22 cellular contexts compared by ENCODE assay signal in genomic region chrX:29962061-29962460, GRCh38.
DNase-seq lines count a peak whose midpoint lies in the region; TF ChIP-seq lines count a peak whose summit lies in the region.
"Had no signal": no experiment of that assay in that cellular context is flagged by ENCODE, and none has a peak within 500 bp of the region (broad histone marks: within the 10 kb centered on the region; RNA-seq: fewer than 3 reads in every experiment).

No MANE protein-coding gene starts in this region.

- H3T11ph ChIP-seq in H9 (ENCODE audit: low read length) = no peak overlapping the region

- H2AK5ac ChIP-seq in H9 (ENCODE audit: insufficient read length, low read length) = no peak overlapping the region

- no peak overlapping the region for H4K8ac ChIP-seq in H9 (replicated peaks; ENCODE audit: insufficient read length, low read depth, low read length)

- H3K18ac ChIP-seq in H9 (ENCODE audit: insufficient read length, low read depth, low read length) = no peak overlapping the region

- H3K4me1 Mint-ChIP-seq in H9 (peaks cover 49 to 51% of the 10 kb centered on the region in 2 experiments), nephron (peaks cover 9% of the 10 kb centered on the region), glutamatergic neuron (ENCODE audit: low read depth, unreplicated experiment) (no peaks in the 10 kb centered on the region)
- H3K4me1 Mint-ChIP-seq: B cell; CD4-positive, alpha-beta memory T cell; CD4-positive, CD25-positive, alpha-beta regulatory T cell; CD8-positive, alpha-beta memory T cell had no signal

- no peak overlapping the region for H4K5ac ChIP-seq in H9 (ENCODE audit: insufficient read length, low read depth, low read length)

- no peak overlapping the region for H2BK12ac ChIP-seq in H9 (ENCODE audit: insufficient read length, low read depth, low read length)

- H3K4me3 Mint-ChIP-seq in H9 = no peak overlapping the region
- no peak overlapping the region for H3K4me3 Mint-ChIP-seq in nephron
- no peak overlapping the region for H3K4me3 Mint-ChIP-seq in glutamatergic neuron (ENCODE audit: unreplicated experiment)
- H3K4me3 Mint-ChIP-seq: B cell; CD4-positive, alpha-beta memory T cell; CD4-positive, CD25-positive, alpha-beta regulatory T cell; CD8-positive, alpha-beta memory T cell had no signal

- no peaks in the 10 kb centered on the region for H3K79me1 ChIP-seq in H9 (ENCODE audit: insufficient read depth, low read depth, low read length, poor library complexity, severe bottlenecking)

- no peak overlapping the region for H3K23ac ChIP-seq in H9 (ENCODE audit: insufficient read length, low read depth, low read length)

- H3K27me3 ChIP-seq in H9 (ENCODE audit: insufficient read depth, low read length) = no peaks in the 10 kb centered on the region
- H3K27me3 ChIP-seq: BLaER1 treated with 17β-estradiol and CSF1 and Interleukin-3, amounts not matched to agents 10 nM and 100 nM had no signal

- H3K14ac ChIP-seq in H9 (ENCODE audit: insufficient read depth, low read length) = no peak overlapping the region

- H3K36me3 Mint-ChIP-seq in H9 (ENCODE audit: insufficient read depth in 1 of 3, low read depth in 3 of 3) (peaks cover 0 to 4% (median 0%) of the 10 kb centered on the region in 3 experiments; a peak in 2 of 7 replicates), nephron (ENCODE audit: low read depth) (no peaks in the 10 kb centered on the region), glutamatergic neuron (ENCODE audit: unreplicated experiment) (no peaks in the 10 kb centered on the region)
- H3K36me3 Mint-ChIP-seq: CD4-positive, alpha-beta memory T cell; CD4-positive, CD25-positive, alpha-beta regulatory T cell; CD8-positive, alpha-beta memory T cell had no signal

- no peak overlapping the region for H2BK120ac ChIP-seq in H9 (ENCODE audit: low read depth, low read length, poor library complexity, severe bottlenecking)

- H3K56ac ChIP-seq in H9 (ENCODE audit: insufficient read length, low read depth, low read length) = no peak overlapping the region

- no peak overlapping the region for H3K4me2 ChIP-seq in H9 (ENCODE audit: insufficient read depth, insufficient read length, low read length)
- H3K4me2 ChIP-seq: A549; BLaER1 treated with 17β-estradiol and CSF1 and Interleukin-3, amounts not matched to agents 10 nM and 100 nM had no signal

- no peaks in the 10 kb centered on the region; the same call in 1 of the 2 replicates for H3K4me1 ChIP-seq in H9 (ENCODE audit: insufficient read depth, low read length)
- H3K4me1 ChIP-seq: A549 had no signal

- H3K79me2 ChIP-seq in H9 (ENCODE audit: insufficient read depth, low read length) = no peaks in the 10 kb centered on the region

- H2BK15ac ChIP-seq in H9 (ENCODE audit: low read depth, low read length) = no peak overlapping the region

- no peak overlapping the region for H2BK20ac ChIP-seq in H9 (ENCODE audit: low read depth, low read length, poor library complexity, severe bottlenecking)

- H3K27me3 Mint-ChIP-seq in H9 (ENCODE audit: low read depth) (no peaks in the 10 kb centered on the region), nephron (ENCODE audit: low read depth) (no peaks in the 10 kb centered on the region), glutamatergic neuron (ENCODE audit: unreplicated experiment) (no peaks in the 10 kb centered on the region)
- H3K27me3 Mint-ChIP-seq: B cell; CD4-positive, alpha-beta memory T cell; CD4-positive, CD25-positive, alpha-beta regulatory T cell had no signal

- H2BK5ac ChIP-seq in H9 (ENCODE audit: insufficient read length, low read length) = no peak overlapping the region

- H4K91ac ChIP-seq in H9 (ENCODE audit: insufficient read length, low read depth, low read length) = no peak overlapping the region

- no peak overlapping the region for H2AFZ ChIP-seq in H9 (ENCODE audit: low read length)

- H3K23me2 ChIP-seq in H9 (ENCODE audit: insufficient read length, low read depth, low read length, poor library complexity, severe bottlenecking) = no peaks in the 10 kb centered on the region

- H3K4ac ChIP-seq in H9 (ENCODE audit: low read depth, low read length) = no peak overlapping the region

- no peaks in the 10 kb centered on the region for H4K20me1 ChIP-seq in H9 (ENCODE audit: control insufficient read depth, insufficient read depth, insufficient read length)
- H4K20me1 ChIP-seq: BLaER1 treated with 17β-estradiol and CSF1 and Interleukin-3, amounts not matched to agents 10 nM and 100 nM had no signal

- DNase-seq in H9 (no peak), renal cortical epithelial cell (ENCODE audit: low read depth) (peak; percentile 21), OCI-M1 (lab: John Stamatoyannopoulos, UW) (no peak), glutamatergic neuron (no peak)
- DNase-seq: AML-193; CD4-positive, alpha-beta memory T cell; CD4-positive, CD25-positive, alpha-beta regulatory T cell; CD8-positive, alpha-beta memory T cell; COR-L47; DMS 273 treated with DMSO at 0.1 percent for 48 hours; DMS153; DMS53; DMS79; DND-41; EL; GDM1 had no signal

- TF ChIP-seq CTCF in H9 (conservative IDR thresholded peaks at IDR 0.05) = no peak
- TF ChIP-seq CTCF in nephron (IDR thresholded peaks at IDR 0.05; ENCODE audit: unreplicated experiment in 3 of 3) = no peak
- TF ChIP-seq CTCF in glutamatergic neuron (IDR thresholded peaks at IDR 0.05; ENCODE audit: partially characterized antibody, unreplicated experiment) = no peak

- H3K9me3 Mint-ChIP-seq in H9 = peaks cover 7 to 32% of the 10 kb centered on the region in 2 experiments
- H3K9me3 Mint-ChIP-seq in nephron = no peaks in the 10 kb centered on the region
- H3K9me3 Mint-ChIP-seq in glutamatergic neuron (ENCODE audit: unreplicated experiment) = no peaks in the 10 kb centered on the region

- H3K9ac ChIP-seq in H9 (ENCODE audit: extremely low read depth, insufficient read length, low read length) = no peak overlapping the region
- H3K9ac ChIP-seq: BLaER1 treated with 17β-estradiol and CSF1 and Interleukin-3, amounts not matched to agents 10 nM and 100 nM had no signal

- H3K9me3 ChIP-seq in H9 (ENCODE audit: control insufficient read depth, low read depth, low read length) = no peaks in the 10 kb centered on the region
- H3K9me3 ChIP-seq: A549; BLaER1 treated with 17β-estradiol and CSF1 and Interleukin-3, amounts not matched to agents 10 nM and 100 nM had no signal

- no peak overlapping the region for H3K27ac ChIP-seq in H9 (ENCODE audit: insufficient read length, low read depth, low read length)
- H3K27ac ChIP-seq: 22Rv1; A549; BLaER1 treated with 17β-estradiol and CSF1 and Interleukin-3, amounts not matched to agents 10 nM and 100 nM; C4-2B had no signal

- WGBS in H9 (ENCODE audit: extremely low coverage, insufficient read length, low lambda C conversion rate) = no CpG with 5 or more reads among the region's 2 CpGs

- H3K27ac Mint-ChIP-seq in H9 (peak overlapping the region in 2 of 3 experiments; percentile 66 to 96; a peak in 4 of 7 replicates), nephron (peak overlapping the region; percentile 51 to 96 (median 91)), glutamatergic neuron (ENCODE audit: unreplicated experiment) (no peak overlapping the region)
- H3K27ac Mint-ChIP-seq: B cell; CD4-positive, alpha-beta memory T cell; CD4-positive, CD25-positive, alpha-beta regulatory T cell; CD8-positive, alpha-beta memory T cell had no signal
